In genomic region chr7:66629659-66630058, GRCh38 we compare ENCODE assay signal across 1 cellular context.
TF ChIP-seq lines count a peak whose summit lies in the region.

No MANE protein-coding gene starts in this region.

TF ChIP-seq in K562, 482 proteins besides CTCF, POLR2A, EP300 and RAD21 (continued from another document):
- no peak for TF ChIP-seq ZNF316 (IDR thresholded peaks at IDR 0.05)
